ENCODE assay signal across 1 cellular context in genomic region chr3:10195692-10196091, GRCh38.
TF ChIP-seq lines count a peak whose summit lies in the region.

No MANE protein-coding gene starts in this region.

TF ChIP-seq in H1, 55 proteins besides CTCF, POLR2A, EP300 and RAD21:
- TF ChIP-seq MAX (IDR thresholded peaks at IDR 0.05) (no peak), CHD2 (IDR thresholded peaks at IDR 0.05; ENCODE audit: low read length) (no peak), SP1 (IDR thresholded peaks at IDR 0.05; ENCODE audit: low read depth, low read length) (no peak)
